9 cellular contexts compared by ENCODE assay signal in the genomic region with DNA sequence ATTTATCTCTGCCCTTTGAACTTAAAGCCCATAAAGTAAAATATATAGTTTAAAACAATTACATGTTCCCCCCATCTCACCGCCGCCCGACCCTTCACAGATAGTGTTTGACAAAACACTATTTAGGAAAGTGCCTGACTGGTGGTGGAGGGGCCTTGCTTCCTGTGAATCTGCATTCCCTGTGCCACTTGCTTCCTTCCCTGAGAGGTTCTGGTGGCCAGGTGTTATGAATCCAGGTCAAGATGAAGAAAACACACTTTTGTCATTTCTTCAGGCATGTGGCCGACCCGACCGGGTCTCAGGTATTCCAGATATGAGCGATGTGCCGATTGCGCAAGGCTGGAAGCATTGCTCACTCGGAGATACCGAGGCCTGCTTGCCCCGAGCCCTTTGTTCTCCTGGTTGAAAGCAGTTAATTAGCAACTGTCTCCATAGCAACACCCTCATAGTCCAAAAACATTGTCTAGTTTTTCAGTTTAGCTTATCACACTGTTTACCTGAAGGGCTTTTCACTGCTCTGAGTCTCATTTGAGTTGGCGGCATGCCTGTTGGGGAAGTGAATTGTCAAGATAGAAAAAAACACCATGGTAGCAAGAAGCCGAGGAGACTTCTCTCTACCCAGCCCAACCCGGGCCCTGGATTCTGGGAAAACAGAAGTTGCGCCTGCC.
DNase-seq lines count a peak whose midpoint lies in the region; ATAC-seq and TF ChIP-seq lines count a peak whose summit lies in the region.
"Had no signal": no experiment of that assay in that cellular context is flagged by ENCODE, and none has a peak within 500 bp of the region (broad histone marks: within the 10 kb centered on the region; RNA-seq: fewer than 3 reads in every experiment).

No MANE protein-coding gene starts in this region.

- H3K4me3 ChIP-seq in left ventricle myocardium inferior (no peak overlapping the region), right cardiac atrium (ENCODE audit: low read length) (no peak overlapping the region), smooth muscle cell (peak overlapping the region; percentile 2)
- H3K4me3 ChIP-seq: BLaER1 treated with 17β-estradiol and CSF1 and Interleukin-3, amounts not matched to agents 10 nM and 100 nM had no signal

- H2AFZ ChIP-seq in smooth muscle cell (ENCODE audit: low read depth) = no peak overlapping the region

- H4K20me1 ChIP-seq in smooth muscle cell (ENCODE audit: low read depth) = peaks cover 68% of the 10 kb centered on the region
- H4K20me1 ChIP-seq: BLaER1 treated with 17β-estradiol and CSF1 and Interleukin-3, amounts not matched to agents 10 nM and 100 nM had no signal

- H3K27me3 ChIP-seq in left ventricle myocardium inferior (ENCODE audit: low read depth) (no peaks in the 10 kb centered on the region), right cardiac atrium (ENCODE audit: control insufficient read depth, insufficient read depth) (no peaks in the 10 kb centered on the region), smooth muscle cell (ENCODE audit: low read depth) (no peaks in the 10 kb centered on the region)
- H3K27me3 ChIP-seq: BLaER1 treated with 17β-estradiol and CSF1 and Interleukin-3, amounts not matched to agents 10 nM and 100 nM had no signal

- H3K9me3 ChIP-seq in left ventricle myocardium inferior (replicated peaks) = no peaks in the 10 kb centered on the region
- no peaks in the 10 kb centered on the region for H3K9me3 ChIP-seq in right cardiac atrium (ENCODE audit: control insufficient read depth, low read length)
- H3K9me3 ChIP-seq in smooth muscle cell (replicated peaks; ENCODE audit: low read depth) = no peaks in the 10 kb centered on the region
- H3K9me3 ChIP-seq: BLaER1 treated with 17β-estradiol and CSF1 and Interleukin-3, amounts not matched to agents 10 nM and 100 nM had no signal

- H3K79me2 ChIP-seq in smooth muscle cell (ENCODE audit: low read depth) = peaks cover 84% of the 10 kb centered on the region

- peaks cover 62% of the 10 kb centered on the region for H3K4me1 ChIP-seq in left ventricle myocardium inferior
- H3K4me1 ChIP-seq in right cardiac atrium (ENCODE audit: control insufficient read depth, insufficient read depth, low read length) = peaks cover 15% of the 10 kb centered on the region
- peaks cover 67% of the 10 kb centered on the region for H3K4me1 ChIP-seq in smooth muscle cell (ENCODE audit: low read depth)
- H3K4me1 ChIP-seq: BLaER1 treated with 17β-estradiol and CSF1 and Interleukin-3, amounts not matched to agents 10 nM and 100 nM had no signal

- TF ChIP-seq CTCF in left ventricle myocardium inferior (IDR thresholded peaks at IDR 0.05; ENCODE audit: borderline replicate concordance) (no peak), smooth muscle cell (IDR thresholded peaks at IDR 0.05; ENCODE audit: borderline replicate concordance, insufficient read depth, poor library complexity, severe bottlenecking) (no peak)

- no peak overlapping the region for H3K27ac ChIP-seq in left ventricle myocardium inferior (replicated peaks)
- H3K27ac ChIP-seq in right cardiac atrium (ENCODE audit: low read length) = no peak overlapping the region
- H3K27ac ChIP-seq in smooth muscle cell (ENCODE audit: low read depth) = peak overlapping the region; percentile 99
- H3K27ac ChIP-seq: BLaER1 treated with 17β-estradiol and CSF1 and Interleukin-3, amounts not matched to agents 10 nM and 100 nM had no signal

- DNase-seq in Right ventricle myocardium superior = peak; percentile 60
- no peak for DNase-seq in left ventricle myocardium inferior
- DNase-seq in SW480 (ENCODE audit: low spot score) = peak; percentile 99
- DNase-seq in right cardiac atrium = peak; percentile 58 to 76 (median 68)
- DNase-seq in smooth muscle cell (lab: John Stamatoyannopoulos, UW; ENCODE audit: unreplicated experiment) = no peak
- DNase-seq in KBM-7 = no peak

- peak overlapping the region; percentile 81 for H3K9ac ChIP-seq in smooth muscle cell (ENCODE audit: low read depth)
- H3K9ac ChIP-seq: BLaER1 treated with 17β-estradiol and CSF1 and Interleukin-3, amounts not matched to agents 10 nM and 100 nM had no signal

- intact Hi-C loops in Right ventricle myocardium superior (cut with DNase I) (no loop called here), left ventricle myocardium inferior (cut with micrococcal nuclease) (no loop called here), right cardiac atrium (cut with DNase I) (no loop called here)

- H3K36me3 ChIP-seq in left ventricle myocardium inferior (no peaks in the 10 kb centered on the region), smooth muscle cell (ENCODE audit: low read depth) (no peaks in the 10 kb centered on the region)
- H3K36me3 ChIP-seq: BLaER1 treated with 17β-estradiol and CSF1 and Interleukin-3, amounts not matched to agents 10 nM and 100 nM had no signal

- peaks cover 53% of the 10 kb centered on the region for H3F3A ChIP-seq in smooth muscle cell (ENCODE audit: low read depth)

- peak; percentile 77 for ATAC-seq in Right ventricle myocardium superior (ENCODE audit: poor library complexity)
- ATAC-seq in right cardiac atrium = peak; percentile 74 to 93
- no peak for ATAC-seq in HG03460 (IDR thresholded peaks at IDR 0.05; ENCODE audit: unreplicated experiment)
- ATAC-seq in GM21723 (IDR thresholded peaks at IDR 0.05; ENCODE audit: unreplicated experiment) = no peak

- peak overlapping the region; percentile 51 for H3K4me2 ChIP-seq in smooth muscle cell
- H3K4me2 ChIP-seq: BLaER1 treated with 17β-estradiol and CSF1 and Interleukin-3, amounts not matched to agents 10 nM and 100 nM had no signal

- 55% methylated on average over 16 of the region's 16 CpGs for WGBS in right cardiac atrium
- 36% methylated on average over 16 of the region's 16 CpGs for WGBS in smooth muscle cell (ENCODE audit: low lambda C conversion rate)

- in situ Hi-C loops in KBM-7 (cut with MboI; ENCODE audit: low pct_unique_long_range_greater_than_20kb, low sequenced_read_pairs) = no loop called here

Comparison
In these comparisons a context has a peak if more than half of its experiments do, and no peak if none do; other contexts are left out.
1. DNase-seq: peak in Right ventricle myocardium superior (single experiment), SW480 (single experiment) and right cardiac atrium (3 of 3); none in left ventricle myocardium inferior (single experiment), smooth muscle cell (single experiment) and KBM-7 (single experiment).
2. ATAC-seq: peak in Right ventricle myocardium superior (single experiment) and right cardiac atrium (2 of 2); none in HG03460 (single experiment) and GM21723 (single experiment).